In genomic region chr3:87833039-87833377, GRCh38 we compare ENCODE assay signal across 17 cellular contexts. TPM values are rescaled to one million over a fixed set of nuclear protein-coding genes. Genes with fewer than 3 reads are reported as not detected.
DNase-seq lines count a peak whose midpoint lies in the region; ATAC-seq, FAIRE-seq and TF ChIP-seq lines count a peak whose summit lies in the region.
"Had no signal": no experiment of that assay in that cellular context is flagged by ENCODE, and none has a peak within 500 bp of the region (broad histone marks: within the 10 kb centered on the region; RNA-seq: fewer than 3 reads in every experiment).

No MANE protein-coding gene starts in this region.

- intact Hi-C loops in Calu3 (cut with micrococcal nuclease; ENCODE audit: unreplicated experiment) = no loop called here
- intact Hi-C loops in body of pancreas (cut with DNase I) = no loop called here

- H3K27ac Mint-ChIP-seq in Calu3 (ENCODE audit: unreplicated experiment) = peak overlapping the region; percentile 77
- no peak overlapping the region for H3K27ac Mint-ChIP-seq in activated T-helper 17 cell treated with anti-CD3 and anti-CD28 coated beads, Interleukin-2, amount 50 U/mL, for 72 hours
- H3K27ac Mint-ChIP-seq: CD14-positive monocyte; CD8-positive, alpha-beta T cell had no signal

- H3K4me2 ChIP-seq in A549 = peak overlapping the region; percentile 61

- H3K9me3 ChIP-seq in A549 = no peaks in the 10 kb centered on the region
- no peaks in the 10 kb centered on the region for H3K9me3 ChIP-seq in body of pancreas

- H3K27me3 Mint-ChIP-seq in Calu3 (ENCODE audit: unreplicated experiment) = no peaks in the 10 kb centered on the region
- H3K27me3 Mint-ChIP-seq in activated T-helper 17 cell treated with anti-CD3 and anti-CD28 coated beads, Interleukin-2, amount 50 U/mL, for 72 hours = no peaks in the 10 kb centered on the region

- no peak for TF ChIP-seq EP300 in A549 (IDR thresholded peaks at IDR 0.05)

- H3K27ac ChIP-seq in A549 (peak overlapping the region; percentile 66 to 73), body of pancreas (peak overlapping the region in 3 of 4 donors; percentile 19 to 65 (median 39))

- no peaks in the 10 kb centered on the region for H3K36me3 Mint-ChIP-seq in Calu3 (ENCODE audit: insufficient read depth, unreplicated experiment)
- H3K36me3 Mint-ChIP-seq in activated T-helper 17 cell treated with anti-CD3 and anti-CD28 coated beads, Interleukin-2, amount 50 U/mL, for 72 hours (ENCODE audit: low read depth) = no peaks in the 10 kb centered on the region
- H3K36me3 Mint-ChIP-seq: CD14-positive monocyte; CD8-positive, alpha-beta T cell had no signal

- no peak for FAIRE-seq in A549 (lab: Jason Lieb, UNC)
- FAIRE-seq: A204.1, GM12891 had no signal

- H3K4me1 Mint-ChIP-seq in Calu3 (ENCODE audit: low read depth, unreplicated experiment) = peaks cover 8% of the 10 kb centered on the region
- no peaks in the 10 kb centered on the region for H3K4me1 Mint-ChIP-seq in activated T-helper 17 cell treated with anti-CD3 and anti-CD28 coated beads, Interleukin-2, amount 50 U/mL, for 72 hours
- H3K4me1 Mint-ChIP-seq: H9 had no signal

- POLR2A ChIA-PET in A549 (lab: Yijun Ruan, JAX) = no interaction called here

- no peaks in the 10 kb centered on the region for H3K9me3 Mint-ChIP-seq in Calu3 (ENCODE audit: low read depth, unreplicated experiment)
- no peaks in the 10 kb centered on the region for H3K9me3 Mint-ChIP-seq in activated T-helper 17 cell treated with anti-CD3 and anti-CD28 coated beads, Interleukin-2, amount 50 U/mL, for 72 hours
- H3K9me3 Mint-ChIP-seq: CD8-positive, alpha-beta T cell; H9 had no signal

- TF ChIP-seq RAD21 in A549 (conservative IDR thresholded peaks at IDR 0.05 in 1 of 2, IDR thresholded peaks at IDR 0.05 in 1 of 2) = no peak

- no peak for TF ChIP-seq CTCF in A549 (IDR thresholded peaks at IDR 0.05)
- TF ChIP-seq CTCF in Calu3 (IDR thresholded peaks at IDR 0.05; ENCODE audit: unreplicated experiment) = no peak
- TF ChIP-seq CTCF in body of pancreas (IDR thresholded peaks at IDR 0.05) = no peak
- no peak for TF ChIP-seq CTCF in fibroblast of pulmonary artery (IDR thresholded peaks at IDR 0.05; ENCODE audit: low read length, missing control alignments)

- H3K4me3 ChIP-seq in A549 (no peak overlapping the region), body of pancreas (no peak overlapping the region), fibroblast of pulmonary artery (replicated peaks; ENCODE audit: low read depth, low read length) (no peak overlapping the region)

- no peaks in the 10 kb centered on the region for H3K36me3 ChIP-seq in body of pancreas (replicated peaks in 1 of 2; ENCODE audit: insufficient read depth in 1 of 2, low read depth in 2 of 2)

- ATAC-seq in A549 (peak in 1 of 2 experiments; percentile 51; a peak in 3 of 6 replicates), body of pancreas (peak; percentile 35)
- no peak for ATAC-seq in activated T-helper 17 cell treated with anti-CD3 and anti-CD28 coated beads, Interleukin-2, amount 50 U/mL, for 72 hours (replicated peaks)
- ATAC-seq: CD8-positive, alpha-beta T cell had no signal

- H3K4me3 Mint-ChIP-seq in Calu3 (ENCODE audit: low read depth, unreplicated experiment) = peak overlapping the region; percentile 37
- no peak overlapping the region for H3K4me3 Mint-ChIP-seq in activated T-helper 17 cell treated with anti-CD3 and anti-CD28 coated beads, Interleukin-2, amount 50 U/mL, for 72 hours
- H3K4me3 Mint-ChIP-seq: CD14-positive monocyte; CD8-positive, alpha-beta T cell; H9 had no signal

- peaks cover 9% of the 10 kb centered on the region; the same call in 1 of the 3 replicates for H3K4me1 ChIP-seq in A549
- H3K4me1 ChIP-seq in body of pancreas = peaks cover 16% of the 10 kb centered on the region

- BruUV-seq in Calu3 (replicated peaks; lab: Mats Ljungman, UMichigan) = no TSS peak

- CTCF ChIA-PET in A549 (lab: Yijun Ruan, JAX) (interaction anchor here (1.2 to 1.5 kb wide), 2 partner anchors 8 to 18 kb away, joined by 3 to 4 read pairs; no protein-coding TSS in a partner anchor), Calu3 (lab: Charles Lee) (interaction anchor here (0.8 kb wide), 1 partner anchor 172 kb away, joined by 3 read pairs; no protein-coding TSS in a partner anchor)

- DNase-seq in A549 (ENCODE audit: low read depth in 1 of 2, low spot score in 1 of 2) = no peak
- no peak for DNase-seq in Calu3
- no peak for DNase-seq in body of pancreas
- DNase-seq in fibroblast of pulmonary artery (ENCODE audit: low read depth) = peak; percentile 3
- no peak for DNase-seq in NCI-H2196 treated with DMSO at 0.1 percent for 48 hours (lab: John Stamatoyannopoulos, UW; ENCODE audit: unreplicated experiment)
- DNase-seq in cortex of kidney (lab: John Stamatoyannopoulos, UW) = no peak
- DNase-seq: CD8-positive, alpha-beta T cell; DMS 273 treated with DMSO at 0.1 percent for 48 hours; DMS79; GOT3; H9 had no signal

- TF ChIP-seq POLR2A in A549 (IDR thresholded peaks at IDR 0.05; ENCODE audit: low read length) (no peak), body of pancreas (IDR thresholded peaks at IDR 0.05) (no peak)

- no peaks in the 10 kb centered on the region for H3K27me3 ChIP-seq in body of pancreas

TF ChIP-seq in A549, 52 proteins besides CTCF, POLR2A, EP300 and RAD21:
- TF ChIP-seq POLR2AphosphoS2 (conservative IDR thresholded peaks at IDR 0.05; ENCODE audit: low read length) = no peak
- TF ChIP-seq E2F6 (IDR thresholded peaks at IDR 0.05; ENCODE audit: borderline replicate concordance, low read depth) = no peak
- TF ChIP-seq BCL3 (IDR thresholded peaks at IDR 0.05) = no peak
- TF ChIP-seq CBX2 (IDR thresholded peaks at IDR 0.05; ENCODE audit: borderline replicate concordance, low read depth) = no peak
- no peak for TF ChIP-seq NR3C1 (IDR thresholded peaks at IDR 0.05)
- TF ChIP-seq HES2 (IDR thresholded peaks at IDR 0.05) = no peak
- no peak for TF ChIP-seq PBX3 (IDR thresholded peaks at IDR 0.05)
- TF ChIP-seq USF2 (IDR thresholded peaks at IDR 0.05) = no peak
- no peak for TF ChIP-seq SREBF2 (IDR thresholded peaks at IDR 0.05)
- no peak for TF ChIP-seq TP53 (CRISPR knock-in tag; IDR thresholded peaks at IDR 0.05)
- TF ChIP-seq HOXB13 (CRISPR knock-in tag; IDR thresholded peaks at IDR 0.05; ENCODE audit: low read depth) = no peak
TF ChIP-seq in A549: peak in this region for 0.

RNA-seq across cellular contexts. Expression of gene HTR1F, which starts 40.5 kb away (rescaled TPM):
- polyA plus RNA-seq in A549 (2011; rRNA removed) (0.14 and 0.28 TPM in 2 replicates), A549 (2017; fragmentation: RNase III; extraction: RNeasy Plus Mini Kit Qiagen cat#74134 plus additional on column Dnase treatment) (0.13 to 0.33 TPM (median 0.15 TPM) in 3 replicates)
- 0.01 TPM in 2 replicates for polyA plus RNA-seq in A549 (2012; cell fraction: cytosol; rRNA removed)
- 0.02 and 0.06 TPM in 2 replicates for polyA plus RNA-seq in A549 (2012; cell fraction: nucleus; rRNA removed)
- 0.10 and 0.12 TPM in 2 replicates for polyA minus RNA-seq in A549 (2011; rRNA and poly(A)+ RNA removed)
- total RNA-seq in Calu3 (2022) (2.2 and 2.6 TPM in 2 replicates), body of pancreas (under 1 TPM in 1 of 2 donors, not detected in 1; under 0.01 TPM)
- not detected for total RNA-seq in activated T-helper 17 cell treated with anti-CD3 and anti-CD28 coated beads, Interleukin-2, amount 50 U/mL, for 72 hours
- total RNA-seq: CD8-positive, alpha-beta T cell; G401 had no signal
- polyA plus RNA-seq: BJ, CD14-positive monocyte had no signal
